22 cellular contexts compared by ENCODE assay signal in genomic region chr5:42235837-42236236, GRCh38.
"Had no signal": no experiment of that assay in that cellular context is flagged by ENCODE, and none has a peak within 500 bp of the region (broad histone marks: within the 10 kb centered on the region; RNA-seq: fewer than 3 reads in every experiment).

No MANE protein-coding gene starts in this region.

- H3K9me3 ChIP-seq: prostate gland, spleen, thyroid gland had no signal

- H3K27ac ChIP-seq: coronary artery, dorsolateral prefrontal cortex, parathyroid adenoma, prostate gland, right lobe of liver, spleen, thyroid gland had no signal

- H3K27me3 Mint-ChIP-seq: stimulated activated naive B cell treated with anti-CD40 and anti-IgM and Interleukin-4, amounts not matched to agents 10 μg/mL and 1 μg/mL and 100 μg/mL, for 72 hours; stimulated activated naive CD8-positive, alpha-beta T cell treated with anti-CD3 and anti-CD28 coated beads, Interleukin-15, amount 100 ng/mL, for 72 hours; type B pancreatic cell had no signal

- H3K36me3 Mint-ChIP-seq: naive B cell; stimulated activated naive B cell treated with anti-CD40 and anti-IgM and Interleukin-4, amounts not matched to agents 10 μg/mL and 1 μg/mL and 100 μg/mL, for 72 hours; type B pancreatic cell had no signal

- H3K27ac Mint-ChIP-seq: naive B cell; nephron; stimulated activated naive B cell treated with anti-CD40 and anti-IgM and Interleukin-4, amounts not matched to agents 10 μg/mL and 1 μg/mL and 100 μg/mL, for 72 hours; stimulated activated naive CD8-positive, alpha-beta T cell treated with anti-CD3 and anti-CD28 coated beads, Interleukin-15, amount 100 ng/mL, for 72 hours; type B pancreatic cell had no signal

- H3K36me3 ChIP-seq: prostate gland, right lobe of liver, spleen, thyroid gland had no signal

- H3K79me2 ChIP-seq: parathyroid adenoma had no signal

- H3K4me3 Mint-ChIP-seq: naive B cell; nephron; stimulated activated naive B cell treated with anti-CD40 and anti-IgM and Interleukin-4, amounts not matched to agents 10 μg/mL and 1 μg/mL and 100 μg/mL, for 72 hours; stimulated activated naive CD8-positive, alpha-beta T cell treated with anti-CD3 and anti-CD28 coated beads, Interleukin-15, amount 100 ng/mL, for 72 hours; type B pancreatic cell had no signal

- DNase-seq: dorsolateral prefrontal cortex; effector CD8-positive, alpha-beta T cell; kidney; left colon; mesendoderm; naive B cell; occipital lobe; retina; right lobe of liver; spleen; stimulated activated CD4-positive, alpha-beta T cell treated with anti-CD3 and anti-CD28 coated beads, Interleukin-15, amount 100 ng/mL, for 24 hours; stimulated activated CD4-positive, alpha-beta T cell treated with anti-CD3 and anti-CD28 coated beads, Interleukin-1b, Interleukin-23, amount 100 ng/mL, for 48 hours; stimulated activated CD4-positive, alpha-beta T cell treated with anti-CD3 and anti-CD28 coated beads, Interleukin-4, amount 100 ng/mL, for 24 hours; stimulated activated naive B cell treated with anti-CD40 and anti-IgM and Interleukin-4, amounts not matched to agents 10 μg/mL and 1 μg/mL and 100 μg/mL, for 72 hours; stimulated activated naive CD8-positive, alpha-beta T cell treated with anti-CD3 and anti-CD28 coated beads, Interleukin-15, amount 100 ng/mL, for 72 hours; substantia nigra; thyroid gland had no signal

- H3K9me3 Mint-ChIP-seq: naive B cell, nephron, type B pancreatic cell had no signal

- H3K4me3 ChIP-seq: coronary artery, dorsolateral prefrontal cortex, prostate gland, right lobe of liver, spleen, thyroid gland had no signal

- H3K4me1 ChIP-seq: parathyroid adenoma, prostate gland, right lobe of liver, spleen, thyroid gland had no signal

- H3K4me1 Mint-ChIP-seq: naive B cell; nephron; stimulated activated naive B cell treated with anti-CD40 and anti-IgM and Interleukin-4, amounts not matched to agents 10 μg/mL and 1 μg/mL and 100 μg/mL, for 72 hours; stimulated activated naive CD8-positive, alpha-beta T cell treated with anti-CD3 and anti-CD28 coated beads, Interleukin-15, amount 100 ng/mL, for 72 hours had no signal

- H3K27me3 ChIP-seq: right lobe of liver, thyroid gland had no signal

- ATAC-seq: left colon; stimulated activated naive B cell treated with anti-CD40 and anti-IgM and Interleukin-4, amounts not matched to agents 10 μg/mL and 1 μg/mL and 100 μg/mL, for 72 hours; stimulated activated naive CD8-positive, alpha-beta T cell treated with anti-CD3 and anti-CD28 coated beads, Interleukin-15, amount 100 ng/mL, for 72 hours had no signal

- H2AFZ ChIP-seq: parathyroid adenoma had no signal
